In the genomic region with DNA sequence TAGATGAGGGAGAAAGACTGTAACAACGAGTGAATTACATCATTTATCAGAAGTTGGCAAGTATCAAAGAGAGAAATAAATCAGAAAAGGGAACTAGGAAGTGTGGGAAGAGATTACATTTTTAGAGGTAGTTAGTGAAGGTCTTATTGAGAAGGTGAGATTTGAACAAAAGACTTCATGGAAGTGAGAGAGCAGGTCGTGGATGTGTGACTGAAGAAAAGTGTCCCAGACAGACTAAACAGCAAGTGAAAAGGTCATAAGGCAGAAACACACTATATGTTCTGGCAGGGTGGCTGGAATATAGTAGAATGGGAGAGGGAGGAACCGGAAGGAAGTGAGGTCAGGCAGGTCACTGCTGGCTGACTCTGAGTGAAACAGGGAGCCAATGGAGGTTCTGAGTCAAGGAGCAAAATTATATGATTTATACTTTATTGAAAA, we compare ENCODE assay signal across 1 cellular context.
TF ChIP-seq lines count a peak whose summit lies in the region.

No MANE protein-coding gene starts in this region.

TF ChIP-seq in PFSK-1, 5 proteins besides CTCF, POLR2A, EP300 and RAD21:
- TF ChIP-seq, protein P1, sequence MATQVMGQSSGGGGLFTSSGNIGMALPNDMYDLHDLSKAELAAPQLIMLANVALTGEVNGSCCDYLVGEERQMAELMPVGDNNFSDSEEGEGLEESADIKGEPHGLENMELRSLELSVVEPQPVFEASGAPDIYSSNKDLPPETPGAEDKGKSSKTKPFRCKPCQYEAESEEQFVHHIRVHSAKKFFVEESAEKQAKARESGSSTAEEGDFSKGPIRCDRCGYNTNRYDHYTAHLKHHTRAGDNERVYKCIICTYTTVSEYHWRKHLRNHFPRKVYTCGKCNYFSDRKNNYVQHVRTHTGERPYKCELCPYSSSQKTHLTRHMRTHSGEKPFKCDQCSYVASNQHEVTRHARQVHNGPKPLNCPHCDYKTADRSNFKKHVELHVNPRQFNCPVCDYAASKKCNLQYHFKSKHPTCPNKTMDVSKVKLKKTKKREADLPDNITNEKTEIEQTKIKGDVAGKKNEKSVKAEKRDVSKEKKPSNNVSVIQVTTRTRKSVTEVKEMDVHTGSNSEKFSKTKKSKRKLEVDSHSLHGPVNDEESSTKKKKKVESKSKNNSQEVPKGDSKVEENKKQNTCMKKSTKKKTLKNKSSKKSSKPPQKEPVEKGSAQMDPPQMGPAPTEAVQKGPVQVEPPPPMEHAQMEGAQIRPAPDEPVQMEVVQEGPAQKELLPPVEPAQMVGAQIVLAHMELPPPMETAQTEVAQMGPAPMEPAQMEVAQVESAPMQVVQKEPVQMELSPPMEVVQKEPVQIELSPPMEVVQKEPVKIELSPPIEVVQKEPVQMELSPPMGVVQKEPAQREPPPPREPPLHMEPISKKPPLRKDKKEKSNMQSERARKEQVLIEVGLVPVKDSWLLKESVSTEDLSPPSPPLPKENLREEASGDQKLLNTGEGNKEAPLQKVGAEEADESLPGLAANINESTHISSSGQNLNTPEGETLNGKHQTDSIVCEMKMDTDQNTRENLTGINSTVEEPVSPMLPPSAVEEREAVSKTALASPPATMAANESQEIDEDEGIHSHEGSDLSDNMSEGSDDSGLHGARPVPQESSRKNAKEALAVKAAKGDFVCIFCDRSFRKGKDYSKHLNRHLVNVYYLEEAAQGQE (IDR thresholded peaks at IDR 0.05; ENCODE audit: insufficient read depth in 1 of 2, low read depth in 2 of 2, low read length in 2 of 2) = no peak
- TF ChIP-seq FOXP2 (optimal IDR thresholded peaks at IDR 0.05; ENCODE audit: borderline replicate concordance, extremely low read depth, extremely low read length, insufficient read depth) = peak; percentile 40
